1 cellular context compared by ENCODE assay signal in genomic region chr11:59560290-59560701, GRCh38.
A peak's percentile ranks its signal among the peaks of the same experiment; 100 is the strongest.
TF ChIP-seq lines count a peak whose summit lies in the region.

No MANE protein-coding gene starts in this region.

TF ChIP-seq in IMR-90, 13 proteins besides CTCF, POLR2A, EP300 and RAD21:
- no peak for TF ChIP-seq RFX5 (IDR thresholded peaks at IDR 0.05; ENCODE audit: low read depth, low read length)
- TF ChIP-seq FOS (IDR thresholded peaks at IDR 0.05; ENCODE audit: low read depth, low read length): peak; percentile 86
